8 cellular contexts compared by ENCODE assay signal in genomic region chr5:54785729-54786548, GRCh38.
DNase-seq lines count a peak whose midpoint lies in the region; ATAC-seq lines count a peak whose summit lies in the region.

No MANE protein-coding gene starts in this region.

- no peaks in the 10 kb centered on the region for H3K36me3 ChIP-seq in naive thymus-derived CD4-positive, alpha-beta T cell (ENCODE audit: control insufficient read depth in 2 of 3, insufficient read depth in 3 of 3, low read length in 3 of 3)

- H3K9me3 Mint-ChIP-seq in naive thymus-derived CD4-positive, alpha-beta T cell = peaks cover 0 to 29% (median 4%) of the 10 kb centered on the region in 11 donors

- POLR2A ChIA-PET in naive thymus-derived CD4-positive, alpha-beta T cell (lab: Charles Lee) = no interaction called here

- no peaks in the 10 kb centered on the region for H3K27me3 ChIP-seq in naive thymus-derived CD4-positive, alpha-beta T cell (ENCODE audit: control insufficient read depth in 2 of 2, insufficient read depth in 2 of 2, low read length in 2 of 2)

- peak; percentile 88 for ATAC-seq in GM19372 (IDR thresholded peaks at IDR 0.05; ENCODE audit: low read depth, unreplicated experiment)
- ATAC-seq in HG03520 (IDR thresholded peaks at IDR 0.05; ENCODE audit: unreplicated experiment) = peak; percentile 85
- peak; percentile 75 for ATAC-seq in naive thymus-derived CD4-positive, alpha-beta T cell
- no peak for ATAC-seq in HG02970 (IDR thresholded peaks at IDR 0.05; ENCODE audit: low FRiP score, unreplicated experiment)

- no peaks in the 10 kb centered on the region for H3K4me1 ChIP-seq in naive thymus-derived CD4-positive, alpha-beta T cell (ENCODE audit: control insufficient read depth in 2 of 2, insufficient read depth in 2 of 2, low read length in 2 of 2)

- CTCF ChIA-PET in naive thymus-derived CD4-positive, alpha-beta T cell (lab: Charles Lee) = no interaction called here

- no peak overlapping the region for H3K4me3 Mint-ChIP-seq in naive thymus-derived CD4-positive, alpha-beta T cell

- H3K27ac Mint-ChIP-seq in naive thymus-derived CD4-positive, alpha-beta T cell = no peak overlapping the region

- peaks cover 0 to 22% (median 0%) of the 10 kb centered on the region in 5 donors for H3K27me3 Mint-ChIP-seq in naive thymus-derived CD4-positive, alpha-beta T cell

- H3K4me3 ChIP-seq in naive thymus-derived CD4-positive, alpha-beta T cell (ENCODE audit: low read length) = no peak overlapping the region

- H3K36me3 Mint-ChIP-seq in naive thymus-derived CD4-positive, alpha-beta T cell = peaks cover 0 to 30% (median 0%) of the 10 kb centered on the region in 5 donors

- H3K4me1 Mint-ChIP-seq in naive thymus-derived CD4-positive, alpha-beta T cell = peaks cover 0 to 4% (median 0%) of the 10 kb centered on the region in 7 donors

- H3K9me3 ChIP-seq in naive thymus-derived CD4-positive, alpha-beta T cell (ENCODE audit: control insufficient read depth in 2 of 3, low read length in 3 of 3) = no peaks in the 10 kb centered on the region

- peak overlapping the region; percentile 2 for H3K27ac ChIP-seq in caudate nucleus (ENCODE audit: low read depth, low read length)
- no peak overlapping the region for H3K27ac ChIP-seq in naive thymus-derived CD4-positive, alpha-beta T cell (ENCODE audit: low read depth, low read length)

- intact Hi-C loops in naive thymus-derived CD4-positive, alpha-beta T cell (cut with micrococcal nuclease) = no loop called here

- DNase-seq in caudate nucleus (lab: John Stamatoyannopoulos, UW) = peak in 36 of 61 donors; percentile 4 to 69 (median 31)
- DNase-seq in naive thymus-derived CD4-positive, alpha-beta T cell = no peak
- DNase-seq in KG1 (lab: John Stamatoyannopoulos, UW) = no peak
- no peak for DNase-seq in activated CD8-positive, alpha-beta memory T cell treated with anti-CD3 and anti-CD28 coated beads for 24 hours
- DNase-seq in DMS153 (lab: John Stamatoyannopoulos, UW) = no peak

Comparison
In these comparisons a context has a peak if more than half of its experiments do, and no peak if none do; other contexts are left out.
1. DNase-seq: peak in caudate nucleus (36 of 61); none in naive thymus-derived CD4-positive, alpha-beta T cell (0 of 9), KG1 (single experiment), activated CD8-positive, alpha-beta memory T cell treated with anti-CD3 and anti-CD28 coated beads for 24 hours (single experiment) and DMS153 (single experiment).